In the genomic region with DNA sequence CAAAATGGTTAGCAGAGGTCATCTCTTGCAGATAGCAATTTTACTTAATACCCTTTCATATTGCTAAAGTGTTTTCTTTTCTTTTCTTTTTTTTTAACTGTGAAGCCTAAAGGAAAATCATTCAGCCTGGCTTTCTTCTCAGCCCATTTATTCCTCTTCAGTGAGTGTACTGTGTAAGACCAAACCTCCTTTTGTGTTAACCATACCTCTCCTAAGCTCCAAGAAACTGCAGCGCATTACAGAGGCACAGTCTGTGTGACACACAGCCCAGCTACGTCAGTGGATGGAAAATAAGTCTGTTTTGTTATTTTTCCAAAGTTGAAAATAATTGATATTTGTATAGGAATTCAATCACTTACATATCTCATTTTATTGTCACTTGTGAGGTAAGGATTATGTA, we compare ENCODE assay signal across 31 cellular contexts. TPM values are rescaled to one million over a fixed set of nuclear protein-coding genes. Genes with fewer than 3 reads are reported as not detected.
DNase-seq lines count a peak whose midpoint lies in the region; ATAC-seq, FAIRE-seq and TF ChIP-seq lines count a peak whose summit lies in the region.
"Had no signal": no experiment of that assay in that cellular context is flagged by ENCODE, and none has a peak within 500 bp of the region (broad histone marks: within the 10 kb centered on the region; RNA-seq: fewer than 3 reads in every experiment).

No MANE protein-coding gene starts in this region.

- no peaks in the 10 kb centered on the region for H3K36me3 ChIP-seq in psoas muscle (ENCODE audit: insufficient read depth in 1 of 2, low read depth in 1 of 2)
- H3K36me3 ChIP-seq: gastrocnemius medialis, SJCRH30, vagina had no signal

- peaks cover 76% of the 10 kb centered on the region for H3K4me1 Mint-ChIP-seq in activated T-cell treated with anti-CD3 and anti-CD28 coated beads, Interleukin-2, amount 50 U/mL, for 24 hours (ENCODE audit: low read depth)

- H3K4me3 Mint-ChIP-seq in activated T-cell treated with anti-CD3 and anti-CD28 coated beads, Interleukin-2, amount 50 U/mL, for 24 hours = no peak overlapping the region

- H3K9me3 Mint-ChIP-seq in activated T-cell treated with anti-CD3 and anti-CD28 coated beads, Interleukin-2, amount 50 U/mL, for 24 hours = no peaks in the 10 kb centered on the region

- no peak overlapping the region for H3K4me3 ChIP-seq in psoas muscle
- H3K4me3 ChIP-seq: A549, gastrocnemius medialis, hepatocyte, SJCRH30, vagina had no signal

- H3K4me1 ChIP-seq in psoas muscle = peaks cover 66% of the 10 kb centered on the region

- TF ChIP-seq POLR2A in GM12891 (IDR thresholded peaks at IDR 0.05; ENCODE audit: low read depth, low read length) = no peak

- FAIRE-seq in HTR-8/SVneo (lab: Jason Lieb, UNC) (peak; percentile 58), GM12891 (lab: Jason Lieb, UNC) (no peak)
- FAIRE-seq: A549, GM19239, RCC 7860 had no signal

- H3K27ac Mint-ChIP-seq in activated T-cell treated with anti-CD3 and anti-CD28 coated beads, Interleukin-2, amount 50 U/mL, for 24 hours = peak overlapping the region; percentile 70

- TF ChIP-seq CTCF in psoas muscle (IDR thresholded peaks at IDR 0.05) = no peak

- no peaks in the 10 kb centered on the region for H3K9me3 ChIP-seq in psoas muscle
- H3K9me3 ChIP-seq: A549, gastrocnemius medialis, SJCRH30, vagina had no signal

- no peak for DNase-seq in activated T-cell treated with anti-CD3 and anti-CD28 coated beads, Interleukin-2, amount 50 U/mL, for 24 hours
- no peak for DNase-seq in activated T-cell treated with anti-CD3 and anti-CD28 coated beads, Interleukin-2, amount 50 U/mL, for 48 hours
- DNase-seq in HTR-8/SVneo (ENCODE audit: insufficient read length, low spot score) (no peak), caudate nucleus (lab: John Stamatoyannopoulos, UW) (no peak), psoas muscle (no peak), Kasumi-1 (lab: John Stamatoyannopoulos, UW) (no peak), GM12891 (ENCODE audit: insufficient read length, low spot score) (no peak)
- DNase-seq: activated CD4-positive, CD25-positive, alpha-beta regulatory T cell; activated naive CD4-positive, alpha-beta T cell; AML-193; amygdala; dermis blood vessel endothelial cell; DMS153; gastrocnemius medialis; HCEC 1CT; KBM-7; left cardiac atrium; mammary epithelial cell; MM.1S; NCI-H2029; NCI-H226; NCI-H69; nucleus accumbens; SJCRH30; stimulated activated naive CD8-positive, alpha-beta T cell treated with anti-CD3 and anti-CD28 coated beads, Interleukin-15, Interleukin-2, amounts not matched to agents 100 U/mL and 50 U/mL, for 24 hours had no signal

- WGBS in psoas muscle, 3 donors = 73 to 94% (median 77%) methylated on average over 2 of the region's 2 CpGs

- peak overlapping the region; percentile 32 for H3K27ac ChIP-seq in caudate nucleus (ENCODE audit: low read depth, low read length)
- peak overlapping the region; percentile 24 for H3K27ac ChIP-seq in psoas muscle
- H3K27ac ChIP-seq: A549, hepatocyte, SJCRH30, vagina had no signal

- peaks cover 3% of the 10 kb centered on the region for H3K36me3 Mint-ChIP-seq in activated T-cell treated with anti-CD3 and anti-CD28 coated beads, Interleukin-2, amount 50 U/mL, for 24 hours (ENCODE audit: low read depth)

- ATAC-seq in psoas muscle (no peak), GM21360 (IDR thresholded peaks at IDR 0.05; ENCODE audit: unreplicated experiment) (no peak)
- ATAC-seq: A549; gastrocnemius medialis; left cardiac atrium; stimulated activated naive CD8-positive, alpha-beta T cell treated with anti-CD3 and anti-CD28 coated beads, Interleukin-15, Interleukin-2, amounts not matched to agents 100 U/mL and 50 U/mL, for 24 hours had no signal

- no peaks in the 10 kb centered on the region for H3K27me3 ChIP-seq in psoas muscle (ENCODE audit: insufficient read depth in 3 of 3, low read length in 2 of 3)
- H3K27me3 ChIP-seq: gastrocnemius medialis, hepatocyte, SJCRH30, vagina had no signal

- intact Hi-C loops in psoas muscle (cut with DNase I) = loop anchor here in 1 of 2 donors (5.0 kb wide), 1 partner anchor 76 kb away; no protein-coding TSS in a partner anchor

- no peaks in the 10 kb centered on the region for H3K27me3 Mint-ChIP-seq in activated T-cell treated with anti-CD3 and anti-CD28 coated beads, Interleukin-2, amount 50 U/mL, for 24 hours

TF ChIP-seq in GM12891, 5 proteins besides CTCF, POLR2A, EP300 and RAD21:
- TF ChIP-seq SPI1 (IDR thresholded peaks at IDR 0.05; ENCODE audit: low read depth, low read length) (no peak), POLR2AphosphoS5 (IDR thresholded peaks at IDR 0.05; ENCODE audit: low read depth, low read length) (no peak), POU2F2 (IDR thresholded peaks at IDR 0.05; ENCODE audit: low read depth, low read length) (no peak), TAF1 (IDR thresholded peaks at IDR 0.05; ENCODE audit: low read depth, low read length) (no peak), PAX5 (IDR thresholded peaks at IDR 0.05; ENCODE audit: insufficient read depth, low read length, severe bottlenecking) (no peak)

RNA-seq across cellular contexts. Expression of gene DCAF5, which starts 21.7 kb away (rescaled TPM):
- total RNA-seq in psoas muscle = 10 to 100 TPM; 74.3 to 86.3 (median 78.7) TPM
- polyA plus RNA-seq in psoas muscle = 10 to 100 TPM in 2 of 3 donors, 1 to 10 TPM in 1; 9.1 to 74.7 (median 24.4) TPM
- 16.4 TPM for polyA plus RNA-seq in GM12891 (2012; ENCODE audit: low read depth, missing spikeins)
